Comparison of ENCODE assay signal across 25 cellular contexts in the genomic region with DNA sequence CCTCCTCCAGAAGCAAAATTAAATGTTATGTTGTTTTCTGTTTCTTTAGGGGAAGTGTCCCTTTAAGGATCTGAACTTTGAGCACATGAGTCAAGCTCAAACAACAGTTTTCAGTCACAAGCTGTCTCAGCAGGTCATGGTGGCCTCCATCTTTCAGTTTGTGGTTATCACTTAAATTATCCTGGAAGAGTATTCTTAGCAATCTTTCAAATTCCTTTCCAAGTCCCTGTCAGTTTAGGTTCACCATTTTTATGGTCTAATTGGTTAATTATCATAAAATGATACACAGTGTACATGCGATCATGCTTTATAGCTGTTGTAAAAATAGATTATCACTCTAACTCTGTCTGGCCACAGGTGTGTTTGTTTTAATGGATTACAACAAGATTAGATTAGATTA. TPM values are rescaled to one million over a fixed set of nuclear protein-coding genes. Genes with fewer than 3 reads are reported as not detected.
A peak's percentile ranks its signal among the peaks of the same experiment; 100 is the strongest.
DNase-seq lines count a peak whose midpoint lies in the region; ATAC-seq and TF ChIP-seq lines count a peak whose summit lies in the region.
"Had no signal": no experiment of that assay in that cellular context is flagged by ENCODE, and none has a peak within 500 bp of the region (broad histone marks: within the 10 kb centered on the region; RNA-seq: fewer than 3 reads in every experiment).

No MANE protein-coding gene starts in this region.

- peaks cover 18% of the 10 kb centered on the region for H3K4me1 ChIP-seq in endodermal cell (ENCODE audit: control insufficient read depth, insufficient read depth, low read length)
- H3K4me1 ChIP-seq: foreskin keratinocyte had no signal

- no peaks in the 10 kb centered on the region for H3K27me3 Mint-ChIP-seq in endodermal cell (ENCODE audit: insufficient read depth)
- H3K27me3 Mint-ChIP-seq: activated naive CD8-positive, alpha-beta T cell treated with anti-CD3 and anti-CD28 coated beads, Interleukin-2, amount 10 ng/mL, durations not matched to agents 7 days and 5 days had no signal

- TF ChIP-seq CTCF in endodermal cell (conservative IDR thresholded peaks at IDR 0.05), result no peak

- no peak overlapping the region for H3K27ac ChIP-seq in endodermal cell (ENCODE audit: low read depth, low read length)
- H3K27ac ChIP-seq: brain microvascular endothelial cell, foreskin keratinocyte, stomach had no signal

- ATAC-seq in GM18520 (IDR thresholded peaks at IDR 0.05; ENCODE audit: unreplicated experiment) (peak; percentile 49), GM21515 (IDR thresholded peaks at IDR 0.05; ENCODE audit: unreplicated experiment) (no peak), GM21390 (IDR thresholded peaks at IDR 0.05; ENCODE audit: unreplicated experiment) (no peak)
- ATAC-seq: foreskin keratinocyte, HCT116, Panc1 had no signal

- peak overlapping the region; percentile 6 for H3K4me3 ChIP-seq in endodermal cell (ENCODE audit: low read length)
- H3K4me3 ChIP-seq: skin epidermis, stomach had no signal

- H3K9ac ChIP-seq in endodermal cell (ENCODE audit: extremely low read depth, low read length, poor library complexity, severe bottlenecking), result no peak overlapping the region
- H3K9ac ChIP-seq: SK-N-SH had no signal

- no peak overlapping the region for H3K4me3 Mint-ChIP-seq in endodermal cell
- H3K4me3 Mint-ChIP-seq: activated naive CD8-positive, alpha-beta T cell treated with anti-CD3 and anti-CD28 coated beads, Interleukin-2, amount 10 ng/mL, durations not matched to agents 7 days and 5 days; nephron progenitor cell had no signal

- peaks cover 9% of the 10 kb centered on the region for H3K4me1 Mint-ChIP-seq in endodermal cell
- H3K4me1 Mint-ChIP-seq: activated naive CD8-positive, alpha-beta T cell treated with anti-CD3 and anti-CD28 coated beads, Interleukin-2, amount 10 ng/mL, durations not matched to agents 7 days and 5 days had no signal

- DNase-seq in NOMO-1 treated with DMSO at 0.1 percent for 48 hours (lab: John Stamatoyannopoulos, UW; ENCODE audit: unreplicated experiment) (peak; percentile 80), endodermal cell (no peak), renal cortical epithelial cell (ENCODE audit: low read depth) (peak; percentile 56), HEK293T (ENCODE audit: extremely low spot score) (no peak)
- no peak for DNase-seq in activated naive CD4-positive, alpha-beta T cell treated with Interleukin-2 at 50 U/mL for 16 hours
- DNase-seq: activated naive CD8-positive, alpha-beta T cell treated with anti-CD3 and anti-CD28 coated beads, Interleukin-2, amount 10 ng/mL, durations not matched to agents 7 days and 5 days; brain microvascular endothelial cell; cortex of kidney; foreskin keratinocyte; GDM1; KBM-7; kidney; NCI-H1417 treated with DMSO at 0.1 percent for 48 hours; NCI-H69; nephron progenitor cell; SK-N-SH; stimulated activated CD4-positive, alpha-beta T cell treated with anti-CD3 and anti-CD28 coated beads, Interleukin-2, amount 100 ng/mL, for 48 hours; stomach had no signal

- H3K27me3 ChIP-seq in endodermal cell (ENCODE audit: control insufficient read depth, insufficient read depth, low read length, poor library complexity, severe bottlenecking), result no peaks in the 10 kb centered on the region
- H3K27me3 ChIP-seq: brain microvascular endothelial cell, foreskin keratinocyte, stomach had no signal

- H3K9me3 ChIP-seq in endodermal cell (ENCODE audit: control insufficient read depth, low read length), result no peaks in the 10 kb centered on the region
- H3K9me3 ChIP-seq: SK-N-SH, stomach had no signal

- H3K36me3 ChIP-seq in endodermal cell (ENCODE audit: control insufficient read depth, insufficient read depth, low read length), result no peaks in the 10 kb centered on the region
- H3K36me3 ChIP-seq: brain microvascular endothelial cell, stomach had no signal

- POLR2A ChIA-PET in HEK293T (lab: Yijun Ruan, JAX), result interaction anchor here (0.8 kb wide), 1 partner anchor 186 kb away, joined by 3 read pairs; no protein-coding TSS in a partner anchor

- no peaks in the 10 kb centered on the region for H3K9me3 Mint-ChIP-seq in endodermal cell
- H3K9me3 Mint-ChIP-seq: activated naive CD8-positive, alpha-beta T cell treated with anti-CD3 and anti-CD28 coated beads, Interleukin-2, amount 10 ng/mL, durations not matched to agents 7 days and 5 days; nephron progenitor cell had no signal

- H3K36me3 Mint-ChIP-seq in endodermal cell (ENCODE audit: low read depth), result no peaks in the 10 kb centered on the region
- H3K36me3 Mint-ChIP-seq: activated naive CD8-positive, alpha-beta T cell treated with anti-CD3 and anti-CD28 coated beads, Interleukin-2, amount 10 ng/mL, durations not matched to agents 7 days and 5 days had no signal

- no peak overlapping the region for H3K27ac Mint-ChIP-seq in endodermal cell
- H3K27ac Mint-ChIP-seq: activated naive CD8-positive, alpha-beta T cell treated with anti-CD3 and anti-CD28 coated beads, Interleukin-2, amount 10 ng/mL, durations not matched to agents 7 days and 5 days; nephron progenitor cell had no signal

- 100% methylated on average over 1 of the region's 1 CpG; no CpG with 5 or more reads in 1 of the 2 experiments for WGBS in endodermal cell (ENCODE audit: insufficient coverage in 1 of 2, insufficient read length in 1 of 2), 2 experiments

- CTCF ChIA-PET in HEK293T (lab: Yijun Ruan, JAX), result no interaction called here

TF ChIP-seq in HEK293T, 16 proteins besides CTCF, POLR2A, EP300 and RAD21:
- TF ChIP-seq BHLHE40 (IDR thresholded peaks at IDR 0.05; ENCODE audit: borderline replicate concordance), result no peak
- no peak for TF ChIP-seq ZNF384 (IDR thresholded peaks at IDR 0.05)
- TF ChIP-seq, protein P1, sequence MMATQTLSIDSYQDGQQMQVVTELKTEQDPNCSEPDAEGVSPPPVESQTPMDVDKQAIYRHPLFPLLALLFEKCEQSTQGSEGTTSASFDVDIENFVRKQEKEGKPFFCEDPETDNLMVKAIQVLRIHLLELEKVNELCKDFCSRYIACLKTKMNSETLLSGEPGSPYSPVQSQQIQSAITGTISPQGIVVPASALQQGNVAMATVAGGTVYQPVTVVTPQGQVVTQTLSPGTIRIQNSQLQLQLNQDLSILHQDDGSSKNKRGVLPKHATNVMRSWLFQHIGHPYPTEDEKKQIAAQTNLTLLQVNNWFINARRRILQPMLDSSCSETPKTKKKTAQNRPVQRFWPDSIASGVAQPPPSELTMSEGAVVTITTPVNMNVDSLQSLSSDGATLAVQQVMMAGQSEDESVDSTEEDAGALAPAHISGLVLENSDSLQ (IDR thresholded peaks at IDR 0.05), result no peak
- no peak for TF ChIP-seq FOXM1 (IDR thresholded peaks at IDR 0.05; ENCODE audit: borderline replicate concordance)
- TF ChIP-seq NFRKB (IDR thresholded peaks at IDR 0.05), result no peak
- TF ChIP-seq SP1 (IDR thresholded peaks at IDR 0.05), result no peak
- TF ChIP-seq CTBP1 (IDR thresholded peaks at IDR 0.05; ENCODE audit: borderline replicate concordance), result no peak

RNA-seq across cellular contexts. Expression of a gene that starts 43.1 kb away (rescaled TPM):
- total RNA-seq in endodermal cell (100 to 1,000 TPM in 1 of 2 donors, 10 to 100 TPM in 1; 79.8 to 121 TPM), renal cortical epithelial cell (12.9 and 65.8 TPM in 2 replicates)
- 28.9 TPM for polyA plus RNA-seq in endodermal cell (2013, experiment 1 of 2)
- polyA plus RNA-seq in endodermal cell (2013, experiment 2 of 2), result 26.5 TPM
- total RNA-seq: activated CD8-positive, alpha-beta memory T cell treated with anti-CD3 and anti-CD28 coated beads for 36 hours had no signal

Comparison
In these comparisons a context has a peak if more than half of its experiments do, and no peak if none do; other contexts are left out.
1. DNase-seq: peak in NOMO-1 treated with DMSO at 0.1 percent for 48 hours (single experiment) and renal cortical epithelial cell (single experiment); none in endodermal cell (single experiment), activated naive CD4-positive, alpha-beta T cell treated with Interleukin-2 at 50 U/mL for 16 hours (single experiment) and HEK293T (single experiment).